In genomic region chr5:136132087-136132486, GRCh38 we compare ENCODE assay signal across 8 cellular contexts. TPM values are rescaled to one million over a fixed set of nuclear protein-coding genes. Genes with fewer than 3 reads are reported as not detected.
A peak's percentile ranks its signal among the peaks of the same experiment; 100 is the strongest.
DNase-seq lines count a peak whose midpoint lies in the region; ATAC-seq, FAIRE-seq and TF ChIP-seq lines count a peak whose summit lies in the region.

No MANE protein-coding gene starts in this region.

- peaks cover 27% of the 10 kb centered on the region for H4K20me1 ChIP-seq in HepG2 (ENCODE audit: insufficient read depth, low read length)

- H3K27ac ChIP-seq in 22Rv1: peak overlapping the region; percentile 89
- H3K27ac ChIP-seq in HepG2 (ENCODE audit: extremely low read length, insufficient read depth, low read length): peak overlapping the region; percentile 92
- H3K27ac ChIP-seq in testis: peak overlapping the region; percentile 98

- peaks cover 4% of the 10 kb centered on the region for H3K36me3 Mint-ChIP-seq in brain

- no TSS peak for BruUV-seq in HepG2 (replicated peaks; lab: Mats Ljungman, UMichigan)

- H2AFZ ChIP-seq in HepG2 (ENCODE audit: low read length): peak overlapping the region; percentile 75

- TF ChIP-seq RAD21 in HepG2 (CRISPR knock-in tag; IDR thresholded peaks at IDR 0.05): no peak

- H3K9me3 ChIP-seq in HepG2 (ENCODE audit: low read length) (no peaks in the 10 kb centered on the region), testis (no peaks in the 10 kb centered on the region)

- intact Hi-C loops in HepG2 (cut with micrococcal nuclease; ENCODE audit: unreplicated experiment): loop anchor here (5.0 kb wide), 1 partner anchor 40 kb away; no protein-coding TSS in a partner anchor
- intact Hi-C loops in testis (cut with DNase I; ENCODE audit: low total_unique reads): no loop called here

- H3K4me3 ChIP-seq in HepG2 (replicated peaks in 1 of 3; ENCODE audit: insufficient read depth in 1 of 3, low read depth in 2 of 3, low read length in 3 of 3) (peak overlapping the region; percentile 49 to 96 (median 83)), testis (peak overlapping the region; percentile 94 to 96)

- POLR2A ChIA-PET in HepG2 (lab: Yijun Ruan, JAX): interaction anchor here (0.7 to 3.4 kb wide), 5 partner anchors 9 to 65 kb away, joined by 3 to 29 read pairs (median 4); no protein-coding TSS in a partner anchor

- WGBS in HepG2 (ENCODE audit: low lambda C conversion rate): 26% methylated on average over 5 of the region's 6 CpGs
- whole genome bisulfite sequencing in testis, 2 donors: 23 to 27% methylated on average over 5 to 6 of the region's 6 CpGs

- TF ChIP-seq POLR2A in HepG2 (IDR thresholded peaks at IDR 0.05; ENCODE audit: insufficient read depth in 1 of 2, low read depth in 2 of 2, low read length in 2 of 2) (no peak), testis (IDR thresholded peaks at IDR 0.05) (no peak)

- peak; percentile 21 for ATAC-seq in GM18519 (IDR thresholded peaks at IDR 0.05; ENCODE audit: low FRiP score, unreplicated experiment)
- ATAC-seq in HepG2: peak; percentile 24
- no peak for ATAC-seq in HG02870 (IDR thresholded peaks at IDR 0.05; ENCODE audit: unreplicated experiment)
- no peak for ATAC-seq in HG03469 (IDR thresholded peaks at IDR 0.05; ENCODE audit: unreplicated experiment)

- H3K27me3 Mint-ChIP-seq in brain: peaks cover 10% of the 10 kb centered on the region

- peaks cover 70% of the 10 kb centered on the region for H3K4me1 Mint-ChIP-seq in brain

- H3K36me3 ChIP-seq in HepG2 (replicated peaks in 1 of 2; ENCODE audit: control insufficient read depth in 1 of 2, insufficient read depth in 2 of 2, low read length in 2 of 2): no peaks in the 10 kb centered on the region
- no peaks in the 10 kb centered on the region for H3K36me3 ChIP-seq in testis (ENCODE audit: low read depth, missing control alignments)

- H3K9me3 Mint-ChIP-seq in brain: peaks cover 0 to 3% (median 0%) of the 10 kb centered on the region in 5 experiments

- peak overlapping the region; percentile 71 for H3K9ac ChIP-seq in HepG2 (ENCODE audit: insufficient read depth, low read depth, low read length)

- H3K27me3 ChIP-seq in HepG2 (ENCODE audit: control insufficient read depth in 1 of 2, insufficient read depth in 2 of 2, low read length in 2 of 2) (no peaks in the 10 kb centered on the region; a peak in 1 of 5 replicates), testis (no peaks in the 10 kb centered on the region)

- peak; percentile 18 for DNase-seq in LHCN-M2 (ENCODE audit: low read depth)
- peak; percentile 6 for DNase-seq in HepG2 (ENCODE audit: low spot score)
- peak; percentile 36 for DNase-seq in testis

- H3K27ac Mint-ChIP-seq in brain: peak overlapping the region; percentile 94 to 99 (median 98)

- no peak for TF ChIP-seq EP300 in HepG2 (IDR thresholded peaks at IDR 0.05; ENCODE audit: low read depth in 2 of 2, low read length in 2 of 2)
- no peak for TF ChIP-seq EP300 in HepG2 (CRISPR knock-in tag; IDR thresholded peaks at IDR 0.05; ENCODE audit: borderline replicate concordance)

- H3K79me2 ChIP-seq in HepG2 (ENCODE audit: insufficient read depth, low read length): peaks cover 42% of the 10 kb centered on the region

- H3K4me1 ChIP-seq in HepG2 (ENCODE audit: insufficient read depth, low read length) (peaks cover 50% of the 10 kb centered on the region), testis (peaks cover 15% of the 10 kb centered on the region)

- in situ Hi-C loops in HepG2 (cut with HindIII; ENCODE audit: extremely low pct_ligation_motif_present, low pct_unique_long_range_greater_than_20kb): no loop called here

- peak overlapping the region; percentile 86 to 93 (median 89) for H3K4me3 Mint-ChIP-seq in brain

- CTCF ChIA-PET in HepG2 (lab: Yijun Ruan, JAX; ENCODE audit: low intra/inter-chr PET ratio, low total read pairs): no interaction called here

- H3K4me2 ChIP-seq in HepG2 (ENCODE audit: low read depth, low read length): peak overlapping the region; percentile 81

- FAIRE-seq in HepG2 (lab: Jason Lieb, UNC): no peak

- TF ChIP-seq CTCF in 22Rv1 (IDR thresholded peaks at IDR 0.05) (no peak), brain (conservative IDR thresholded peaks at IDR 0.05) (no peak), HepG2 (CRISPR knock-in tag; IDR thresholded peaks at IDR 0.05) (no peak), testis (IDR thresholded peaks at IDR 0.05) (no peak)

TF ChIP-seq in HepG2, 621 proteins besides CTCF, POLR2A, EP300 and RAD21 (continues in another document):
- no peak for TF ChIP-seq FOXP4 (CRISPR knock-in tag; IDR thresholded peaks at IDR 0.05)
- TF ChIP-seq SETDB1 (CRISPR knock-in tag; IDR thresholded peaks at IDR 0.05; ENCODE audit: borderline replicate concordance): 0 out of 2 replicates have a peak, but pooled peaks have one; percentile 28
- 0 out of 2 replicates have a peak, but pooled peaks have one; percentile 42 for TF ChIP-seq KLF12 (CRISPR knock-in tag; IDR thresholded peaks at IDR 0.05; ENCODE audit: borderline replicate concordance)
- TF ChIP-seq ZSCAN20 (CRISPR knock-in tag; IDR thresholded peaks at IDR 0.05; ENCODE audit: borderline replicate concordance): peak; percentile 48; the same call in 1 of the 2 replicates
- TF ChIP-seq ZNF33A (CRISPR knock-in tag; IDR thresholded peaks at IDR 0.05; ENCODE audit: borderline replicate concordance): no peak
- no peak for TF ChIP-seq ZNF34 (CRISPR knock-in tag; IDR thresholded peaks at IDR 0.05; ENCODE audit: borderline replicate concordance)
- no peak for TF ChIP-seq MEIS1 (CRISPR knock-in tag; IDR thresholded peaks at IDR 0.05; ENCODE audit: borderline replicate concordance)
- 0 out of 2 replicates have a peak, but pooled peaks have one; percentile 13 for TF ChIP-seq E2F2 (CRISPR knock-in tag; IDR thresholded peaks at IDR 0.05; ENCODE audit: borderline replicate concordance)
- TF ChIP-seq ZSCAN30 (CRISPR knock-in tag; IDR thresholded peaks at IDR 0.05): peak; percentile 17; the same call in 1 of the 2 replicates
- no peak for TF ChIP-seq HDAC1 (CRISPR knock-in tag; IDR thresholded peaks at IDR 0.05)
- 0 out of 2 replicates have a peak, but pooled peaks have one; percentile 1 for TF ChIP-seq ZNF766 (CRISPR knock-in tag; IDR thresholded peaks at IDR 0.05; ENCODE audit: borderline replicate concordance)

RNA-seq across cellular contexts. Expression of gene SMAD5, which starts 0.6 kb away (rescaled TPM):
- 56.3 and 66.5 TPM in 2 replicates for total RNA-seq in LHCN-M2 (2014; rRNA removed)
- 14.5 TPM for polyA plus RNA-seq in LHCN-M2 (2012)
- polyA plus RNA-seq in brain (ENCODE audit: insufficient read depth, low read depth, low replicate concordance): 12.8 TPM
- total RNA-seq in HepG2 (2016; rRNA removed; fragmentation: Illumina TruSeq; extraction: Trizol): 48.5 and 81.0 TPM in 2 replicates
- total RNA-seq in HepG2 (2016; cell fraction: cytosol; rRNA removed; fragmentation: Illumina TruSeq; extraction: Trizol; ENCODE audit: low read depth): 58.3 and 63.0 TPM in 2 replicates
- 49.9 and 76.4 TPM in 2 replicates for total RNA-seq in HepG2 (2016; cell fraction: insoluble cytoplasmic fraction; rRNA removed; fragmentation: Illumina TruSeq; extraction: Trizol)
- total RNA-seq in HepG2 (2016; cell fraction: membrane; rRNA removed; fragmentation: Illumina TruSeq; extraction: Trizol): 32.5 and 33.6 TPM in 2 replicates
- 50.6 and 52.2 TPM in 2 replicates for total RNA-seq in HepG2 (2016; cell fraction: nucleus; rRNA removed; fragmentation: Illumina TruSeq; extraction: Trizol)
- 27.2 and 30.0 TPM in 2 replicates for polyA plus RNA-seq in HepG2 (2011; rRNA removed)
- 13.9 and 22.3 TPM in 2 replicates for polyA plus RNA-seq in HepG2 (2011; cell fraction: cytosol; rRNA removed)
- 25.7 and 30.1 TPM in 2 replicates for polyA plus RNA-seq in HepG2 (2011; cell fraction: nucleus; rRNA removed)
- polyA plus RNA-seq in HepG2 (2012): 18.8 and 19.5 TPM in 2 replicates
- polyA plus RNA-seq in HepG2 (2016; cell fraction: cytosol; fragmentation: Illumina TruSeq; extraction: Trizol; ENCODE audit: low read depth): 1.1 and 1.2 TPM in 2 replicates
- polyA plus RNA-seq in HepG2 (2016; cell fraction: insoluble cytoplasmic fraction; fragmentation: Illumina TruSeq; extraction: Trizol; ENCODE audit: low read depth): 30.1 and 33.0 TPM in 2 replicates
- polyA plus RNA-seq in HepG2 (2016; cell fraction: membrane; fragmentation: Illumina TruSeq; extraction: Trizol; ENCODE audit: low read depth): 3.2 and 3.4 TPM in 2 replicates
- polyA plus RNA-seq in HepG2 (2016; cell fraction: nucleus; fragmentation: Illumina TruSeq; extraction: Trizol; ENCODE audit: insufficient read depth, low read depth): 21.9 and 22.9 TPM in 2 replicates
- 56.3 and 87.9 TPM in 2 replicates for polyA minus RNA-seq in HepG2 (2011; rRNA and poly(A)+ RNA removed; ENCODE audit: low replicate concordance)
- 43.4 and 52.4 TPM in 2 replicates for polyA minus RNA-seq in HepG2 (2011; cell fraction: cytosol; rRNA and poly(A)+ RNA removed)
- polyA minus RNA-seq in HepG2 (2011; cell fraction: nucleus; rRNA and poly(A)+ RNA removed): 111 and 120 TPM in 2 replicates
- 10 to 100 TPM; 29.1 to 36.0 TPM for total RNA-seq in testis
- 25.4 TPM for polyA plus RNA-seq in testis (ENCODE audit: insufficient read depth, low read depth, low replicate concordance)

Comparison
In these comparisons a context has a peak if more than half of its experiments do, and no peak if none do; other contexts are left out.
1. ATAC-seq: peak in GM18519 (single experiment) and HepG2 (single experiment); none in HG02870 (single experiment) and HG03469 (single experiment).
2. Peak in every context shown above with its lines, with median percentiles within 50 percentile points of each other: H3K27ac ChIP-seq and DNase-seq.